ENCODE assay signal across 16 cellular contexts in genomic region chr7:71649812-71650211, GRCh38.
DNase-seq lines count a peak whose midpoint lies in the region; ATAC-seq and TF ChIP-seq lines count a peak whose summit lies in the region.
"Had no signal": no experiment of that assay in that cellular context is flagged by ENCODE, and none has a peak within 500 bp of the region (broad histone marks: within the 10 kb centered on the region; RNA-seq: fewer than 3 reads in every experiment).

No MANE protein-coding gene starts in this region.

- H4K20me1 ChIP-seq in GM23338 (replicated peaks; ENCODE audit: insufficient read depth), result no peaks in the 10 kb centered on the region
- H4K20me1 ChIP-seq in H9 (ENCODE audit: control insufficient read depth, insufficient read depth, insufficient read length), result no peaks in the 10 kb centered on the region

- no peak overlapping the region for H2BK12ac ChIP-seq in H9 (ENCODE audit: insufficient read length, low read depth, low read length)
- no peak overlapping the region for H2BK12ac ChIP-seq in mesenchymal stem cell (ENCODE audit: low read length in 2 of 2)

- H3F3A ChIP-seq in GM23338 (replicated peaks; ENCODE audit: low read depth), result no peaks in the 10 kb centered on the region; the same call in 1 of the 2 replicates

- H3K14ac ChIP-seq in H9 (ENCODE audit: insufficient read depth, low read length), result no peak overlapping the region
- no peak overlapping the region for H3K14ac ChIP-seq in mesenchymal stem cell (ENCODE audit: low read length in 2 of 2)

- H2AK5ac ChIP-seq in H9 (ENCODE audit: insufficient read length, low read length) (no peak overlapping the region), mesenchymal stem cell (ENCODE audit: low read length, severe bottlenecking) (no peak overlapping the region)

- H3K9me3 ChIP-seq in heart right ventricle, result peaks cover 0 to 36% (median 7%) of the 10 kb centered on the region in 11 donors
- H3K9me3 ChIP-seq in right atrium auricular region, result peaks cover 0 to 22% of the 10 kb centered on the region in 2 donors
- no peaks in the 10 kb centered on the region for H3K9me3 ChIP-seq in H9 (ENCODE audit: control insufficient read depth, low read depth, low read length)
- peaks cover 27% of the 10 kb centered on the region for H3K9me3 ChIP-seq in mesenchymal stem cell (ENCODE audit: control insufficient read depth, low read length)

- H2BK120ac ChIP-seq in H9 (ENCODE audit: low read depth, low read length, poor library complexity, severe bottlenecking) (no peak overlapping the region), mesenchymal stem cell (ENCODE audit: low read depth, low read length) (no peak overlapping the region)

- H3K9me3 Mint-ChIP-seq in GM23338 (peaks cover 29% of the 10 kb centered on the region), H9 (peaks cover 14 to 22% of the 10 kb centered on the region in 2 experiments)

- no peak for DNase-seq in heart right ventricle
- DNase-seq in right atrium auricular region (ENCODE audit: low spot score), result no peak
- no peak for DNase-seq in GM23338 (ENCODE audit: low spot score)
- DNase-seq in H9, result no peak
- DNase-seq in mesenchymal stem cell, result no peak
- DNase-seq in OCI-M2 (lab: John Stamatoyannopoulos, UW; ENCODE audit: unreplicated experiment), result no peak
- DNase-seq: C1 segment of cervical spinal cord; Calu3; CD4-positive, alpha-beta memory T cell; COR-L47; DMS53; DMS79 treated with DMSO at 0.1 percent for 48 hours; GF-D8; GOT3; H7 had no signal

- peaks cover 30% of the 10 kb centered on the region for H3K36me3 Mint-ChIP-seq in GM23338 (ENCODE audit: low read depth)
- peaks cover 24 to 28% (median 26%) of the 10 kb centered on the region in 3 experiments for H3K36me3 Mint-ChIP-seq in H9 (ENCODE audit: insufficient read depth in 1 of 3, low read depth in 3 of 3)

- H3K23me2 ChIP-seq in H9 (ENCODE audit: insufficient read length, low read depth, low read length, poor library complexity, severe bottlenecking), result no peaks in the 10 kb centered on the region

- H3K27ac Mint-ChIP-seq in GM23338 (no peak overlapping the region), H9 (peak overlapping the region in 2 of 3 experiments; percentile 62 to 79; a peak in 3 of 7 replicates)
- H3K27ac Mint-ChIP-seq: CD4-positive, alpha-beta memory T cell had no signal

- H3K79me2 ChIP-seq in GM23338 (replicated peaks; ENCODE audit: insufficient read depth), result no peaks in the 10 kb centered on the region
- H3K79me2 ChIP-seq in H9 (ENCODE audit: insufficient read depth, low read length), result no peaks in the 10 kb centered on the region

- ATAC-seq in heart right ventricle, result peak in 2 of 8 donors; percentile 30 to 70
- ATAC-seq in GM23338, result no peak
- ATAC-seq: HCT116 had no signal

- H4K91ac ChIP-seq in H9 (ENCODE audit: insufficient read length, low read depth, low read length) (no peak overlapping the region), mesenchymal stem cell (ENCODE audit: low read length) (no peak overlapping the region)

- no peak overlapping the region for H3K4me3 Mint-ChIP-seq in GM23338
- H3K4me3 Mint-ChIP-seq in H9, result no peak overlapping the region; a peak in 1 of 5 replicates
- H3K4me3 Mint-ChIP-seq: CD4-positive, alpha-beta memory T cell had no signal

- H2AFZ ChIP-seq in GM23338 (no peak overlapping the region), H9 (ENCODE audit: low read length) (no peak overlapping the region), mesenchymal stem cell (ENCODE audit: low read depth, low read length) (peak overlapping the region; percentile 27)

- no peak overlapping the region for H3T11ph ChIP-seq in H9 (ENCODE audit: low read length)

- H3K4me2 ChIP-seq in GM23338 (no peak overlapping the region), H9 (ENCODE audit: insufficient read depth, insufficient read length, low read length) (no peak overlapping the region), mesenchymal stem cell (ENCODE audit: low read length, poor library complexity, severe bottlenecking) (no peak overlapping the region)

- H3K27me3 Mint-ChIP-seq in GM23338 (ENCODE audit: insufficient read depth, low read depth, poor library complexity) (peaks cover 14% of the 10 kb centered on the region), H9 (ENCODE audit: low read depth) (no peaks in the 10 kb centered on the region)
- H3K27me3 Mint-ChIP-seq: CD4-positive, alpha-beta memory T cell had no signal

- 62 to 79% methylated on average over 1 of the region's 1 CpG for WGBS in heart right ventricle, 2 donors
- no CpG with 5 or more reads among the region's 1 CpG for WGBS in H9 (ENCODE audit: extremely low coverage, insufficient read length, low lambda C conversion rate)
- WGBS in mesenchymal stem cell, result 33% methylated on average over 1 of the region's 1 CpG

- 0 out of 2 replicates have a peak, but pooled peaks cover 3% of the 10 kb centered on the region for H3K9me2 ChIP-seq in GM23338 (ENCODE audit: insufficient read depth)

- H2BK5ac ChIP-seq in H9 (ENCODE audit: insufficient read length, low read length) (no peak overlapping the region), mesenchymal stem cell (ENCODE audit: low read depth, low read length, poor library complexity, severe bottlenecking) (no peak overlapping the region)

- H3K79me1 ChIP-seq in H9 (ENCODE audit: insufficient read depth, low read depth, low read length, poor library complexity, severe bottlenecking) (no peaks in the 10 kb centered on the region), mesenchymal stem cell (replicated peaks; ENCODE audit: low read length, poor library complexity, severe bottlenecking) (no peaks in the 10 kb centered on the region)

- H3K23ac ChIP-seq in H9 (ENCODE audit: insufficient read length, low read depth, low read length) (no peak overlapping the region), mesenchymal stem cell (ENCODE audit: low read length in 2 of 2) (no peak overlapping the region)

- H3K18ac ChIP-seq in H9 (ENCODE audit: insufficient read length, low read depth, low read length) (no peak overlapping the region), mesenchymal stem cell (ENCODE audit: low read depth in 1 of 2, low read length in 2 of 2) (no peak overlapping the region)

- no peaks in the 10 kb centered on the region for H3K27me3 ChIP-seq in heart right ventricle
- no peaks in the 10 kb centered on the region for H3K27me3 ChIP-seq in right atrium auricular region
- H3K27me3 ChIP-seq in GM23338 (ENCODE audit: insufficient read depth), result no peaks in the 10 kb centered on the region
- H3K27me3 ChIP-seq in H9 (ENCODE audit: insufficient read depth, low read length), result no peaks in the 10 kb centered on the region
- H3K27me3 ChIP-seq in mesenchymal stem cell (ENCODE audit: control insufficient read depth in 1 of 2, insufficient read depth in 1 of 2, low read length in 2 of 2), result no peaks in the 10 kb centered on the region

- no peak overlapping the region for H3K56ac ChIP-seq in H9 (ENCODE audit: insufficient read length, low read depth, low read length)

- no peaks in the 10 kb centered on the region for H3K36me3 ChIP-seq in heart right ventricle
- H3K36me3 ChIP-seq in right atrium auricular region, result no peaks in the 10 kb centered on the region
- H3K36me3 ChIP-seq in GM23338 (ENCODE audit: insufficient read depth), result peaks cover 9% of the 10 kb centered on the region; the same call in 1 of the 2 replicates
- no peaks in the 10 kb centered on the region for H3K36me3 ChIP-seq in mesenchymal stem cell (ENCODE audit: control insufficient read depth in 1 of 2, insufficient read depth in 2 of 2, low read depth in 1 of 2, low read length in 2 of 2)

- H2BK15ac ChIP-seq in H9 (ENCODE audit: low read depth, low read length), result no peak overlapping the region
- no peak overlapping the region for H2BK15ac ChIP-seq in mesenchymal stem cell (ENCODE audit: low read depth, poor library complexity, severe bottlenecking)

- TF ChIP-seq CTCF in heart right ventricle (IDR thresholded peaks at IDR 0.05), result no peak
- TF ChIP-seq CTCF in right atrium auricular region (IDR thresholded peaks at IDR 0.05), result no peak
- no peak for TF ChIP-seq CTCF in GM23338 (conservative IDR thresholded peaks at IDR 0.05; ENCODE audit: low read depth in 2 of 2)
- no peak for TF ChIP-seq CTCF in H9 (conservative IDR thresholded peaks at IDR 0.05)

- H3K27ac ChIP-seq in heart right ventricle, result peak overlapping the region in 6 of 10 donors; percentile 23 to 71 (median 60)
- no peak overlapping the region for H3K27ac ChIP-seq in right atrium auricular region
- peak overlapping the region; percentile 20; the same call in 1 of the 2 replicates for H3K27ac ChIP-seq in GM23338 (ENCODE audit: low read depth)
- H3K27ac ChIP-seq in H9 (ENCODE audit: insufficient read length, low read depth, low read length), result no peak overlapping the region
- no peak overlapping the region for H3K27ac ChIP-seq in mesenchymal stem cell (ENCODE audit: low read length, poor library complexity, severe bottlenecking)

- peaks cover 36% of the 10 kb centered on the region for H3K4me1 Mint-ChIP-seq in GM23338
- H3K4me1 Mint-ChIP-seq in H9, result peaks cover 27 to 28% of the 10 kb centered on the region in 2 experiments
- H3K4me1 Mint-ChIP-seq: CD4-positive, alpha-beta memory T cell had no signal

- H3K4me1 ChIP-seq in heart right ventricle (peaks cover 0 to 19% (median 0%) of the 10 kb centered on the region in 9 donors), right atrium auricular region (no peaks in the 10 kb centered on the region), GM23338 (ENCODE audit: insufficient read depth) (peaks cover 43% of the 10 kb centered on the region), H9 (ENCODE audit: insufficient read depth, low read length) (peaks cover 2% of the 10 kb centered on the region; the same call in 1 of the 2 replicates), mesenchymal stem cell (ENCODE audit: control insufficient read depth, insufficient read depth, low read depth, low read length) (no peaks in the 10 kb centered on the region)

- no peak overlapping the region for H4K5ac ChIP-seq in H9 (ENCODE audit: insufficient read length, low read depth, low read length)

- H2BK20ac ChIP-seq in H9 (ENCODE audit: low read depth, low read length, poor library complexity, severe bottlenecking), result no peak overlapping the region

- no peak overlapping the region for H3K9ac ChIP-seq in H9 (ENCODE audit: extremely low read depth, insufficient read length, low read length)
- no peak overlapping the region for H3K9ac ChIP-seq in mesenchymal stem cell (ENCODE audit: low read length)

- H3K4ac ChIP-seq in H9 (ENCODE audit: low read depth, low read length) (no peak overlapping the region), mesenchymal stem cell (ENCODE audit: low read depth in 1 of 2, low read length in 2 of 2) (no peak overlapping the region)

- intact Hi-C loops in heart right ventricle (cut with DNase I), result loop anchor here in 1 of 10 donors (5.0 kb wide), 1 partner anchor 33 kb away; no protein-coding TSS in a partner anchor

- H3K4me3 ChIP-seq in heart right ventricle, result no peak overlapping the region
- H3K4me3 ChIP-seq in right atrium auricular region, result no peak overlapping the region
- no peak overlapping the region for H3K4me3 ChIP-seq in GM23338
- H3K4me3 ChIP-seq in mesenchymal stem cell (ENCODE audit: insufficient read depth in 1 of 2, low read depth in 1 of 2, low read length in 2 of 2), result no peak overlapping the region

- H4K8ac ChIP-seq in H9 (replicated peaks; ENCODE audit: insufficient read length, low read depth, low read length), result no peak overlapping the region
- H4K8ac ChIP-seq in mesenchymal stem cell (ENCODE audit: low read length), result no peak overlapping the region

TF ChIP-seq in GM23338, 12 proteins besides CTCF, POLR2A, EP300 and RAD21 (continues in another document):
- TF ChIP-seq JUNB (IDR thresholded peaks at IDR 0.05; ENCODE audit: unreplicated experiment) (no peak), ZNF114 (CRISPR knock-in tag; IDR thresholded peaks at IDR 0.05) (no peak)

Comparison
In these comparisons a context has a peak if more than half of its experiments do, and no peak if none do; other contexts are left out.
1. H3K27ac ChIP-seq: peak in heart right ventricle (6 of 10) and GM23338 (single experiment); none in right atrium auricular region (0 of 2), H9 (single experiment) and mesenchymal stem cell (single experiment).